13 cellular contexts compared by ENCODE assay signal in the genomic region with DNA sequence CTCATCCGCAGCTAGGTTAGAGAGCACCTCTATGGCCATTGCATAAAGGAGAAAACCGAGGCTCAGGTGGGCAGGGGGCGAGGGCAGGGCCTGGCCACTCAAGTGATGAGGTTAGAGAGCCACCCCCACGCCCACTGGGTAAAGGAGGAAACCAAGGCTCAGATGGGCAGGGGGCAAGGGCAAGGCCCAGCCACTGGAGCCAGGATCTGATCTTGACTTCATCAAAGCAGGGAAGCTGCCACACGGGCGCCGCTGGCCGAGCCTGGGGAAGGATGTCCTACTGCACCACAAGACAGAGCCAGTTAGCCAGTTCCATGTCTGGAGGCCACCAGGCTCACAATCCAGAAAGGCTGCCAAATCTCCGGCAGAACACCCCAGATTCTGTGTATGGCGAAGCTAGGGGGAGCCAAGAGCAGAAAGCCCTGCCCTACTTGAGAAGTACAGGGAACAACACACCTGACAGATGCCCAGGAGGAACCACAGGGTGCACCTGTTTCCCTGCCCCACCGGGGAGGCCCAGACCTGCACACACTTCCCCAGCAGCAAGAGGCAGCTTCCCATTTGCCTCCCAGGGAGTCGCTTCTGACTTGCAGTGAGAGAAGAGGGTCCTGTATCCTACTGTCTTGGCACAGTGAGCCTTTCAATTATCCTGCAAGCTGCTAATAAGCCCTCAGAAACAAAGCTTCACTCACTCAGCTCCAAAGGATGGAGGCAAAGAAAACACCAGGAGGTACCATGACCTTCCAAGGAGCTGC.
DNase-seq lines count a peak whose midpoint lies in the region; ATAC-seq lines count a peak whose summit lies in the region.
"Had no signal": no experiment of that assay in that cellular context is flagged by ENCODE, and none has a peak within 500 bp of the region (broad histone marks: within the 10 kb centered on the region; RNA-seq: fewer than 3 reads in every experiment).

No MANE protein-coding gene starts in this region.

- peaks cover 0 to 2% of the 10 kb centered on the region in 2 donors for H3K36me3 ChIP-seq in duodenal mucosa (ENCODE audit: control insufficient read depth in 1 of 2, insufficient read depth in 2 of 2, low read length in 2 of 2)
- no peaks in the 10 kb centered on the region for H3K36me3 ChIP-seq in skeletal muscle tissue (ENCODE audit: control insufficient read depth in 3 of 3, insufficient read depth in 3 of 3, low read length in 3 of 3)

- DNase-seq in NCI-H146 (lab: John Stamatoyannopoulos, UW): peak; percentile 64
- DNase-seq in NCI-H146 treated with DMSO at 0.1 percent for 48 hours (lab: John Stamatoyannopoulos, UW; ENCODE audit: unreplicated experiment): no peak
- peak; percentile 57 for DNase-seq in NCI-H345 (lab: John Stamatoyannopoulos, UW)
- DNase-seq in stimulated activated CD8-positive, alpha-beta memory T cell treated with anti-CD3 and anti-CD28 coated beads, Interleukin-4, amount 100 ng/mL, for 48 hours: no peak
- DNase-seq in central memory CD4-positive, alpha-beta T cell: no peak
- DNase-seq: activated CD4-positive, alpha-beta T cell treated with anti-CD3 and anti-CD28 coated beads for 48 hours; activated naive CD4-positive, alpha-beta T cell treated with anti-CD3 and anti-CD28 coated beads, Interleukin-2, amount 50 U/mL, for 16 hours; DMS79; stimulated activated CD4-positive, alpha-beta T cell treated with anti-CD3 and anti-CD28 coated beads, Interleukin-2, amount 100 ng/mL, for 24 hours had no signal

- no peak for ATAC-seq in GM19397 (IDR thresholded peaks at IDR 0.05; ENCODE audit: unreplicated experiment)
- ATAC-seq: A549 had no signal

- peak overlapping the region in 1 of 2 donors; percentile 43 for H3K9ac ChIP-seq in duodenal mucosa (ENCODE audit: low read depth in 1 of 2, low read length in 2 of 2)
- H3K9ac ChIP-seq in skeletal muscle tissue (ENCODE audit: low read depth in 1 of 3, low read length in 3 of 3): peak overlapping the region in 2 of 3 donors; percentile 9 to 12

- H3K4me1 ChIP-seq in duodenal mucosa (ENCODE audit: control insufficient read depth in 1 of 2, insufficient read depth in 2 of 2, low read length in 2 of 2) (peaks cover 83 to 93% of the 10 kb centered on the region in 2 donors), skeletal muscle tissue (ENCODE audit: control insufficient read depth in 3 of 3, insufficient read depth in 3 of 3, low read length in 3 of 3) (peaks cover 39 to 70% (median 52%) of the 10 kb centered on the region in 3 donors)

- H3K4me3 ChIP-seq in duodenal mucosa (ENCODE audit: low read depth in 1 of 2, low read length in 2 of 2) (peak overlapping the region; percentile 30 to 45), skeletal muscle tissue (ENCODE audit: low read length in 3 of 3) (no peak overlapping the region)
- H3K4me3 ChIP-seq: A549 had no signal

- H3K27ac ChIP-seq in duodenal mucosa (ENCODE audit: low read depth, low read length) (peak overlapping the region; percentile 37), skeletal muscle tissue (ENCODE audit: low read depth, low read length) (peak overlapping the region; percentile 78)

- H3K27me3 ChIP-seq in duodenal mucosa (ENCODE audit: control insufficient read depth in 1 of 2, insufficient read depth in 2 of 2, low read length in 2 of 2): no peaks in the 10 kb centered on the region
- H3K27me3 ChIP-seq in skeletal muscle tissue (ENCODE audit: control insufficient read depth in 3 of 3, insufficient read depth in 3 of 3, low read length in 3 of 3): no peaks in the 10 kb centered on the region

- H3K9me3 ChIP-seq in duodenal mucosa (ENCODE audit: control insufficient read depth in 1 of 2, low read length in 2 of 2) (no peaks in the 10 kb centered on the region), skeletal muscle tissue (ENCODE audit: control insufficient read depth in 3 of 3, low read length in 3 of 3) (no peaks in the 10 kb centered on the region)
- H3K9me3 ChIP-seq: A549 had no signal

Comparison
In these comparisons a context has a peak if more than half of its experiments do, and no peak if none do; other contexts are left out.
1. DNase-seq: peak in NCI-H146 (single experiment) and NCI-H345 (single experiment); none in NCI-H146 treated with DMSO at 0.1 percent for 48 hours (single experiment), stimulated activated CD8-positive, alpha-beta memory T cell treated with anti-CD3 and anti-CD28 coated beads, Interleukin-4, amount 100 ng/mL, for 48 hours (single experiment) and central memory CD4-positive, alpha-beta T cell (single experiment).
2. H3K4me3 ChIP-seq: peak in duodenal mucosa (2 of 2); none in skeletal muscle tissue (0 of 3).